In genomic region chr14:75125617-75126016, GRCh38 we compare ENCODE assay signal across 8 cellular contexts. TPM values are rescaled to one million over a fixed set of nuclear protein-coding genes. Genes with fewer than 3 reads are reported as not detected.
DNase-seq lines count a peak whose midpoint lies in the region; ATAC-seq and TF ChIP-seq lines count a peak whose summit lies in the region.

No MANE protein-coding gene starts in this region.

- H3K9me3 Mint-ChIP-seq in activated naive CD8-positive, alpha-beta T cell treated with anti-CD3 and anti-CD28 coated beads, Interleukin-2, amount 50 U/mL, for 24 hours, result no peaks in the 10 kb centered on the region

- no peaks in the 10 kb centered on the region for H3K27me3 Mint-ChIP-seq in activated naive CD8-positive, alpha-beta T cell treated with anti-CD3 and anti-CD28 coated beads, Interleukin-2, amount 50 U/mL, for 24 hours

- H3K4me1 ChIP-seq in A673 (ENCODE audit: insufficient read depth, low read length, poor library complexity, severe bottlenecking), result peaks cover 20% of the 10 kb centered on the region
- H3K4me1 ChIP-seq in lower lobe of right lung, result peaks cover 56% of the 10 kb centered on the region

- intact Hi-C loops in A673 (cut with micrococcal nuclease; ENCODE audit: unreplicated experiment) (loop anchor here (10.0 kb wide), 1 partner anchor 439 kb away; no protein-coding TSS in a partner anchor), lower lobe of right lung (cut with DNase I) (no loop called here)

- peaks cover 52% of the 10 kb centered on the region for H3K4me1 Mint-ChIP-seq in activated naive CD8-positive, alpha-beta T cell treated with anti-CD3 and anti-CD28 coated beads, Interleukin-2, amount 50 U/mL, for 24 hours

- H3K27ac Mint-ChIP-seq in activated naive CD8-positive, alpha-beta T cell treated with anti-CD3 and anti-CD28 coated beads, Interleukin-2, amount 50 U/mL, for 24 hours, result peak overlapping the region; percentile 95

- TF ChIP-seq CTCF in A673 (conservative IDR thresholded peaks at IDR 0.05; ENCODE audit: low read depth, low read length), result no peak
- no peak for TF ChIP-seq CTCF in HL-60 (IDR thresholded peaks at IDR 0.05; ENCODE audit: insufficient read depth, low read length)
- no peak for TF ChIP-seq CTCF in lower lobe of right lung (IDR thresholded peaks at IDR 0.05)

- H3K27ac ChIP-seq in A673 (ENCODE audit: low read depth, low read length, poor library complexity, severe bottlenecking) (no peak overlapping the region), HL-60 (replicated peaks) (peak overlapping the region; percentile 94), lower lobe of right lung (no peak overlapping the region)

- POLR2A ChIA-PET in A673 (lab: Charles Lee; ENCODE audit: low non-redundant PET), result no interaction called here

- H3K4me3 Mint-ChIP-seq in activated naive CD8-positive, alpha-beta T cell treated with anti-CD3 and anti-CD28 coated beads, Interleukin-2, amount 50 U/mL, for 24 hours, result peak overlapping the region; percentile 93

- no peaks in the 10 kb centered on the region for H3K27me3 ChIP-seq in A673 (replicated peaks; ENCODE audit: insufficient read depth, low read depth, low read length, poor library complexity)
- no peaks in the 10 kb centered on the region for H3K27me3 ChIP-seq in HL-60 (ENCODE audit: insufficient read depth, poor library complexity, severe bottlenecking)
- no peaks in the 10 kb centered on the region for H3K27me3 ChIP-seq in lower lobe of right lung (ENCODE audit: low read depth)

- BruUV-seq in A673 (replicated peaks; lab: Mats Ljungman, UMichigan), result no TSS peak

- no peaks in the 10 kb centered on the region for H3K9me3 ChIP-seq in A673 (ENCODE audit: low read depth, low read length, poor library complexity, severe bottlenecking)
- no peaks in the 10 kb centered on the region for H3K9me3 ChIP-seq in lower lobe of right lung

- ATAC-seq in activated naive CD8-positive, alpha-beta T cell treated with anti-CD3 and anti-CD28 coated beads, Interleukin-2, amount 50 U/mL, for 24 hours, result no peak
- ATAC-seq in lower lobe of right lung (no peak), GM21717 (IDR thresholded peaks at IDR 0.05; ENCODE audit: unreplicated experiment) (no peak), GM21737 (IDR thresholded peaks at IDR 0.05; ENCODE audit: unreplicated experiment) (no peak)

- peaks cover 4% of the 10 kb centered on the region for H3K36me3 ChIP-seq in A673 (ENCODE audit: insufficient read depth, low read length, poor library complexity, severe bottlenecking)
- peaks cover 11% of the 10 kb centered on the region for H3K36me3 ChIP-seq in lower lobe of right lung

- DNase-seq in A673 (ENCODE audit: low spot score) (no peak), HL-60 (ENCODE audit: low read depth in 1 of 2, low spot score in 1 of 2) (peak in 1 of 2 experiments; percentile 30), lower lobe of right lung (no peak), putamen (ENCODE audit: low spot score) (no peak), NCI-H1105 treated with DMSO at 0.1 percent for 48 hours (lab: John Stamatoyannopoulos, UW) (no peak)
- no peak for DNase-seq in activated naive CD8-positive, alpha-beta T cell treated with anti-CD3 and anti-CD28 coated beads, Interleukin-2, amount 50 U/mL, for 24 hours

- H3K36me3 Mint-ChIP-seq in activated naive CD8-positive, alpha-beta T cell treated with anti-CD3 and anti-CD28 coated beads, Interleukin-2, amount 50 U/mL, for 24 hours (ENCODE audit: low read depth), result peaks cover 19% of the 10 kb centered on the region

- H3K4me3 ChIP-seq in A673 (ENCODE audit: low read depth, low read length, poor library complexity, severe bottlenecking) (peak overlapping the region; percentile 69), HL-60 (replicated peaks; ENCODE audit: insufficient read depth, low read length) (peak overlapping the region; percentile 60), lower lobe of right lung (peak overlapping the region; percentile 94)

- CTCF ChIA-PET in A673 (lab: Charles Lee), result no interaction called here

RNA-seq across cellular contexts. Expression of gene NEK9, which starts 1.2 kb away (rescaled TPM):
- total RNA-seq in A673 (2021), result 75.8 and 76.1 TPM in 2 replicates
- total RNA-seq in lower lobe of right lung, result 97.7 TPM

RNA-seq across cellular contexts. Expression of gene TMED10, which starts 50.8 kb away (rescaled TPM):
- total RNA-seq in A673 (2021), result 275 and 278 TPM in 2 replicates
- 286 TPM for total RNA-seq in lower lobe of right lung

RNA-seq across cellular contexts. Expression of gene ZC2HC1C, which starts 56.2 kb away (rescaled TPM):
- total RNA-seq in A673 (2021) (1.0 TPM in 2 replicates), lower lobe of right lung (4.7 TPM)
